In the genomic region with DNA sequence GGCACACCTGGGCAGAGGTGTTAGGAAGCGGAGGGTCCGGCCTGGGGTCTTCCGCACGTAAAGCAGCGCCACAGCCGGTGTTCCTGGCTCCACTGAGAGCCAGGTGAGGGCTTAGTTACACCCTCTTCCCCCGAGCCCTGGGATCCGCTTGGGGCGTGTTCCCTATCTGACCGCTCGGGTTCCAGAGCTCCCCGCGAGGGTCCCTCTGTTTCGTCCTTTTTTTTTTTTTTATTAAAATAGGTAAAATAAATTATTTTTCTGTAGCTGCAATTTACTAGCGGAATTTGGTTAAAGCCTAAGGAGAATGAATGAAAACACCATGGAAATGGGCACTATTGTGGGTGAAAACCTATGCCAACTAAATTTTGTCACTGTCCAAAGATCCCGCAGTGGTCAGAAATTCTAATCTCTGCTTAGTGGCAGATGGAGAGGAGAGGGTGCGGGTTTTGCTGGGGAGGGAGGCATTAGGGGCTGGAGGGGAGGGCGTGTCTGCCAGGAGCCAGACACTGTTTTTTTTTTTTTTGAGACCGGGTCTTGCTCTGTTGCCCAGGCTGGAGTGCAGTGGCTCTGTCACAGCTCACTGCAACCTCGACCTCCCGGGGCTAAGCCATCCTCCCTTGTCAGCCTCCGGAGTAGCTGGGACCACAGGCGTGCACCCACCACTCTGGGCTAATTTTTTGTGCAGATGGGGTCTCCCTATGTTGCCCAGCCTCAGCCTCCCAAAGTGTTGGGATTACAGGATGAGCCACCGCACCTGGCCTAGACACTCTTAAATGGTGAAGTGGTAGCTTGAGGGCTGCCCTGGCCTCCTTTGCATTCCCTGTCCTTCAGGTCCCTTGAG, we compare ENCODE assay signal across 8 cellular contexts. TPM values are rescaled to one million over a fixed set of nuclear protein-coding genes. Genes with fewer than 3 reads are reported as not detected.
A peak's percentile ranks its signal among the peaks of the same experiment; 100 is the strongest.
DNase-seq lines count a peak whose midpoint lies in the region; TF ChIP-seq lines count a peak whose summit lies in the region.

No MANE protein-coding gene starts in this region.

- peaks cover 17% of the 10 kb centered on the region for H3K4me1 Mint-ChIP-seq in HFFc6 (ENCODE audit: low read depth)
- H3K4me1 Mint-ChIP-seq in osteocyte (ENCODE audit: unreplicated experiment), result peaks cover 17% of the 10 kb centered on the region

- H3K9me3 Mint-ChIP-seq in HFFc6 (no peaks in the 10 kb centered on the region), osteocyte (ENCODE audit: unreplicated experiment) (no peaks in the 10 kb centered on the region)

- H3K27ac Mint-ChIP-seq in HFFc6 (peak overlapping the region; percentile 85), osteocyte (ENCODE audit: unreplicated experiment) (peak overlapping the region; percentile 80)

- H3K27ac ChIP-seq in RWPE1, result peak overlapping the region; percentile 95
- peak overlapping the region; percentile 91 to 97 (median 95) for H3K27ac ChIP-seq in esophagus squamous epithelium

- CTCF ChIA-PET in RWPE1 (lab: Yijun Ruan, JAX), result no interaction called here

- peak overlapping the region; percentile 93 for H3K4me3 Mint-ChIP-seq in HFFc6
- H3K4me3 Mint-ChIP-seq in osteocyte (ENCODE audit: unreplicated experiment), result peak overlapping the region; percentile 93

- TF ChIP-seq CTCF in GM12865 (IDR thresholded peaks at IDR 0.05; ENCODE audit: insufficient read depth, low read depth, low read length, missing control alignments) (no peak), HFFc6 (IDR thresholded peaks at IDR 0.05) (no peak), RWPE1 (conservative IDR thresholded peaks at IDR 0.05; ENCODE audit: low read depth) (no peak), esophagus squamous epithelium (IDR thresholded peaks at IDR 0.05) (no peak), osteocyte (IDR thresholded peaks at IDR 0.05) (no peak)

- peaks cover 13% of the 10 kb centered on the region for H3K36me3 Mint-ChIP-seq in HFFc6 (ENCODE audit: low read depth)
- H3K36me3 Mint-ChIP-seq in osteocyte (ENCODE audit: unreplicated experiment), result peaks cover 5% of the 10 kb centered on the region

- no peak for TF ChIP-seq POLR2A in esophagus squamous epithelium (IDR thresholded peaks at IDR 0.05)

- intact Hi-C loops in esophagus squamous epithelium (cut with DNase I), result no loop called here

- 16 to 23% methylated on average over 17 to 24 of the region's 24 CpGs for WGBS in esophagus squamous epithelium, 2 donors

- H3K9me3 ChIP-seq in esophagus squamous epithelium, result no peaks in the 10 kb centered on the region

- peaks cover 2% of the 10 kb centered on the region; the same call in 1 of the 2 replicates for H3K27me3 Mint-ChIP-seq in HFFc6 (ENCODE audit: insufficient read depth)
- H3K27me3 Mint-ChIP-seq in osteocyte (ENCODE audit: unreplicated experiment), result peaks cover 7% of the 10 kb centered on the region

- POLR2A ChIA-PET in RWPE1 (lab: Yijun Ruan, JAX; ENCODE audit: low non-redundant PET), result interaction anchor here (1.0 kb wide), 1 partner anchor 302 kb away, joined by 4 read pairs; no protein-coding TSS in a partner anchor

- DNase-seq in GM12865 (ENCODE audit: low read depth) (no peak), HFFc6 (no peak), RWPE1 (ENCODE audit: low spot score) (no peak), esophagus squamous epithelium (lab: John Stamatoyannopoulos, UW) (no peak), osteocyte (ENCODE audit: extremely low spot score, unreplicated experiment) (no peak), mesenteric fat pad (ENCODE audit: low spot score) (no peak), 8988T (no peak), NCI-H1694 treated with DMSO at 0.1 percent for 48 hours (lab: John Stamatoyannopoulos, UW) (no peak)

- H3K4me3 ChIP-seq in GM12865 (ENCODE audit: low read depth, low read length) (peak overlapping the region; percentile 79), esophagus squamous epithelium (peak overlapping the region; percentile 58 to 86 (median 84))

- H3K36me3 ChIP-seq in esophagus squamous epithelium, result peaks cover 5 to 25% (median 7%) of the 10 kb centered on the region in 3 donors

- H3K27me3 ChIP-seq in esophagus squamous epithelium, result no peaks in the 10 kb centered on the region

- H3K4me1 ChIP-seq in esophagus squamous epithelium, result peaks cover 7 to 43% (median 10%) of the 10 kb centered on the region in 3 donors

RNA-seq across cellular contexts. Expression of a gene that starts 0.8 kb away (rescaled TPM):
- total RNA-seq in HFFc6 (2021; fragmentation: NEBNext Ultra II Directional; extraction: Animal tissue kit (Norgen Biotek cat#: 25700)), result 10 to 100 TPM; 26.1 to 30.3 (median 29.1) TPM
- total RNA-seq in esophagus squamous epithelium (10 to 100 TPM; 22.4 to 31.5 (median 28.1) TPM), osteocyte (20.4 and 22.1 TPM in 2 replicates), mesenteric fat pad (21.6 TPM)
